ENCODE assay signal across 8 cellular contexts in genomic region chr1:241423541-241424479, GRCh38.
DNase-seq lines count a peak whose midpoint lies in the region; ATAC-seq and TF ChIP-seq lines count a peak whose summit lies in the region.

No MANE protein-coding gene starts in this region.

- H3K4me3 ChIP-seq in HUES64 (ENCODE audit: low read length) = peak overlapping the region; percentile 61
- peak overlapping the region; percentile 74 for H3K4me3 ChIP-seq in WERI-Rb-1 (ENCODE audit: low read depth, low read length)

- WGBS in HUES64 = 1% methylated on average over 60 of the region's 61 CpGs

- 0 out of 2 replicates have a peak, but pooled peaks cover 3% of the 10 kb centered on the region for H3K4me1 ChIP-seq in HUES64 (ENCODE audit: insufficient read depth, low read length)

- H3K27me3 Mint-ChIP-seq in nephron progenitor cell (ENCODE audit: low read depth, poor library complexity) = peaks cover 62% of the 10 kb centered on the region

- ATAC-seq in GM21619 (IDR thresholded peaks at IDR 0.05; ENCODE audit: unreplicated experiment) = peak; percentile 91

- peak overlapping the region; percentile 78 for H3K4me3 Mint-ChIP-seq in nephron progenitor cell

- H3K36me3 ChIP-seq in HUES64 (ENCODE audit: insufficient read depth, low read length) (no peaks in the 10 kb centered on the region), WERI-Rb-1 (no peaks in the 10 kb centered on the region)

- H3K36me3 Mint-ChIP-seq in nephron progenitor cell (ENCODE audit: low read depth) = no peaks in the 10 kb centered on the region

- peak; percentile 2 for DNase-seq in NCI-H2171 (lab: John Stamatoyannopoulos, UW)
- no peak for DNase-seq in NCI-H2171 treated with DMSO at 0.1 percent for 48 hours (lab: John Stamatoyannopoulos, UW)
- DNase-seq in WERI-Rb-1 = peak; percentile 86
- DNase-seq in fibroblast of peridontal ligament (ENCODE audit: extremely low read depth) = peak; percentile 81
- DNase-seq in nephron progenitor cell = peak; percentile 75
- no peak for DNase-seq in HT-29 (ENCODE audit: low spot score)

- H3K9me3 ChIP-seq in HUES64 (ENCODE audit: insufficient read depth, low read depth, low read length) (no peaks in the 10 kb centered on the region), WERI-Rb-1 (ENCODE audit: severe bottlenecking) (no peaks in the 10 kb centered on the region)

- H3K27ac Mint-ChIP-seq in nephron progenitor cell = no peak overlapping the region

- peaks cover 4% of the 10 kb centered on the region for H3K4me1 Mint-ChIP-seq in nephron progenitor cell

- H3K27me3 ChIP-seq in HUES64 (ENCODE audit: insufficient read depth, low read length) = peaks cover 40% of the 10 kb centered on the region
- H3K27me3 ChIP-seq in WERI-Rb-1 (ENCODE audit: insufficient read depth, low read depth, severe bottlenecking) = no peaks in the 10 kb centered on the region

- peak; percentile 76 for TF ChIP-seq CTCF in WERI-Rb-1 (IDR thresholded peaks at IDR 0.05; ENCODE audit: low read depth, low read length)
- TF ChIP-seq CTCF in nephron progenitor cell (IDR thresholded peaks at IDR 0.05) = no peak

- peak overlapping the region; percentile 49 for H3K9ac ChIP-seq in HUES64 (ENCODE audit: low read depth, low read length)

- H3K27ac ChIP-seq in HUES64 (ENCODE audit: low read depth, low read length) (no peak overlapping the region), WERI-Rb-1 (peak overlapping the region; percentile 49)

- peaks cover 12% of the 10 kb centered on the region for H3K9me3 Mint-ChIP-seq in nephron progenitor cell

Comparison
In these comparisons a context has a peak if more than half of its experiments do, and no peak if none do; other contexts are left out.
1. DNase-seq: peak in NCI-H2171 (single experiment), WERI-Rb-1 (single experiment), fibroblast of peridontal ligament (single experiment) and nephron progenitor cell (single experiment); none in NCI-H2171 treated with DMSO at 0.1 percent for 48 hours (single experiment) and HT-29 (single experiment).